Comparison of ENCODE assay signal across 20 cellular contexts in the genomic region with DNA sequence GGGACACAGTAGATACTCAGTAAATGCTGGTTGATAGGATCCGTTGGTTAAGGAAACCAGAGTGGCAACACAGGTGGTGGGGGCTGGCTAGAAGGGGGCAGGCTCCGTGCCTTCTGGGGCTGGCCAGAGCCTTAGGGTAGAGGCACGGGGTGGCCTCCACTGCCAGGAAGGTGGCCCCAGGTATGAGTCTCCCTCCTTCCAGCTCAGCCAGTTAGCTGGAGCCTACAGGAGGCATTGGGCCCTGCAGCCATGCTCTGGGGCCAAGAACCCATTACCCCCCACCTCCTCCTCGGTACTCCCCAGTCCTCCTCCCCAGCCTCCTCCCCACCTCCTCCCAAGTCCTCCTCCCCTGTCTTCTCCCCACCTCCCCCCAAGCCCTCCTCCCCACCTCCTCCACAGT. TPM values are rescaled to one million over a fixed set of nuclear protein-coding genes. Genes with fewer than 3 reads are reported as not detected.
DNase-seq lines count a peak whose midpoint lies in the region; ATAC-seq and TF ChIP-seq lines count a peak whose summit lies in the region.
"Had no signal": no experiment of that assay in that cellular context is flagged by ENCODE, and none has a peak within 500 bp of the region (broad histone marks: within the 10 kb centered on the region; RNA-seq: fewer than 3 reads in every experiment).

No MANE protein-coding gene starts in this region.

- peak; percentile 50 for ATAC-seq in stimulated activated naive CD8-positive, alpha-beta T cell treated with anti-CD3 and anti-CD28 coated beads, Interleukin-15, amount 100 ng/mL, for 72 hours
- no peak for ATAC-seq in stimulated activated naive CD8-positive, alpha-beta T cell treated with anti-CD3 and anti-CD28 coated beads, Interleukin-15, Interleukin-2, amounts not matched to agents 100 U/mL and 50 U/mL, for 24 hours
- ATAC-seq: activated naive CD8-positive, alpha-beta T cell treated with anti-CD3 and anti-CD28 coated beads, Interleukin-2, amount 50 U/mL, for 24 hours had no signal

- no peaks in the 10 kb centered on the region for H3K27me3 ChIP-seq in prostate gland (replicated peaks; ENCODE audit: insufficient read depth)

- no peak overlapping the region for H3K4me3 ChIP-seq in prostate gland

- TF ChIP-seq CTCF in chondrocyte (IDR thresholded peaks at IDR 0.05) = no peak
- TF ChIP-seq CTCF in osteocyte (IDR thresholded peaks at IDR 0.05) = no peak
- TF ChIP-seq CTCF in type B pancreatic cell (conservative IDR thresholded peaks at IDR 0.05) = peak; percentile 19
- TF ChIP-seq CTCF in prostate gland (IDR thresholded peaks at IDR 0.05) = no peak
- TF ChIP-seq CTCF in GM20000 (IDR thresholded peaks at IDR 0.05; ENCODE audit: extremely low read depth, missing control alignments) = no peak

- peaks cover 8% of the 10 kb centered on the region for H3K4me1 Mint-ChIP-seq in stimulated activated naive CD8-positive, alpha-beta T cell treated with anti-CD3 and anti-CD28 coated beads, Interleukin-15, amount 100 ng/mL, for 72 hours
- H3K4me1 Mint-ChIP-seq in chondrocyte (ENCODE audit: low read depth) (peaks cover 87% of the 10 kb centered on the region), osteocyte (ENCODE audit: unreplicated experiment) (peaks cover 85% of the 10 kb centered on the region), type B pancreatic cell (ENCODE audit: unreplicated experiment) (peaks cover 30% of the 10 kb centered on the region)

- TF ChIP-seq POLR2A in prostate gland (IDR thresholded peaks at IDR 0.05) = no peak

- H3K27me3 Mint-ChIP-seq in stimulated activated naive CD8-positive, alpha-beta T cell treated with anti-CD3 and anti-CD28 coated beads, Interleukin-15, amount 100 ng/mL, for 72 hours = no peaks in the 10 kb centered on the region
- no peaks in the 10 kb centered on the region for H3K27me3 Mint-ChIP-seq in chondrocyte (ENCODE audit: low read depth)
- H3K27me3 Mint-ChIP-seq in osteocyte (ENCODE audit: unreplicated experiment) = no peaks in the 10 kb centered on the region
- H3K27me3 Mint-ChIP-seq in type B pancreatic cell = no peaks in the 10 kb centered on the region
- H3K27me3 Mint-ChIP-seq: CD4-positive, alpha-beta T cell; stimulated activated naive CD8-positive, alpha-beta T cell treated with anti-CD3 and anti-CD28 coated beads, Interleukin-15, Interleukin-2, amounts not matched to agents 100 ng/mL and 50 ng/mL, for 24 hours had no signal

- 85% methylated on average over 4 of the region's 4 CpGs for WGBS in prostate gland

- H3K36me3 ChIP-seq in prostate gland = no peaks in the 10 kb centered on the region

- H3K27ac Mint-ChIP-seq in stimulated activated naive CD8-positive, alpha-beta T cell treated with anti-CD3 and anti-CD28 coated beads, Interleukin-15, amount 100 ng/mL, for 72 hours = no peak overlapping the region
- H3K27ac Mint-ChIP-seq in chondrocyte (ENCODE audit: unreplicated experiment) = peak overlapping the region; percentile 76
- peak overlapping the region; percentile 87 for H3K27ac Mint-ChIP-seq in osteocyte (ENCODE audit: unreplicated experiment)
- no peak overlapping the region for H3K27ac Mint-ChIP-seq in type B pancreatic cell
- H3K27ac Mint-ChIP-seq: activated naive CD8-positive, alpha-beta T cell treated with anti-CD3 and anti-CD28 coated beads, Interleukin-2, amount 50 U/mL, for 24 hours; activated T-helper 1 cell treated with anti-CD3 and anti-CD28 coated beads, Interleukin-12 subunit alpha, Interleukin-12 subunit beta, Interleukin-2, Interleukin-4 antibody, amounts not matched to agents 30 ng/mL and 10 ng/mL and 1 ng/mL, durations not matched to agents 14 hours and 24 hours and 36 hours; CD4-positive, alpha-beta T cell had no signal

- DNase-seq in stimulated activated naive CD8-positive, alpha-beta T cell treated with anti-CD3 and anti-CD28 coated beads, Interleukin-15, amount 100 ng/mL, for 72 hours = no peak
- DNase-seq in stimulated activated naive CD8-positive, alpha-beta T cell treated with anti-CD3 and anti-CD28 coated beads, Interleukin-15, Interleukin-2, amounts not matched to agents 100 U/mL and 50 U/mL, for 24 hours = no peak
- DNase-seq in chondrocyte (ENCODE audit: low spot score) (no peak), osteocyte (ENCODE audit: extremely low spot score, unreplicated experiment) (no peak), type B pancreatic cell (ENCODE audit: extremely low spot score, unreplicated experiment) (no peak), NCI-H2107 treated with DMSO at 0.1 percent for 48 hours (lab: John Stamatoyannopoulos, UW; ENCODE audit: unreplicated experiment) (no peak), prostate gland (ENCODE audit: low spot score) (no peak), GM20000 (ENCODE audit: low spot score) (no peak)
- DNase-seq: ACHN; activated CD4-positive, alpha-beta T cell treated with anti-CD3 and anti-CD28 coated beads, Interleukin-2, amount 50 U/mL, for 48 hours; activated naive CD8-positive, alpha-beta T cell treated with anti-CD3 and anti-CD28 coated beads, Interleukin-2, amount 50 U/mL, for 24 hours; CD4-positive, alpha-beta T cell; DMS53; foreskin fibroblast; Karpas-422; NCI-H1417 treated with DMSO at 0.1 percent for 48 hours; NCI-H774; SW 1271 had no signal

- H3K9me3 Mint-ChIP-seq in stimulated activated naive CD8-positive, alpha-beta T cell treated with anti-CD3 and anti-CD28 coated beads, Interleukin-15, amount 100 ng/mL, for 72 hours = no peaks in the 10 kb centered on the region
- no peaks in the 10 kb centered on the region for H3K9me3 Mint-ChIP-seq in chondrocyte (ENCODE audit: low read depth)
- no peaks in the 10 kb centered on the region for H3K9me3 Mint-ChIP-seq in osteocyte (ENCODE audit: unreplicated experiment)
- no peaks in the 10 kb centered on the region for H3K9me3 Mint-ChIP-seq in type B pancreatic cell
- H3K9me3 Mint-ChIP-seq: activated naive CD8-positive, alpha-beta T cell treated with anti-CD3 and anti-CD28 coated beads, Interleukin-2, amount 50 U/mL, for 24 hours; activated T-helper 1 cell treated with anti-CD3 and anti-CD28 coated beads, Interleukin-12 subunit alpha, Interleukin-12 subunit beta, Interleukin-2, Interleukin-4 antibody, amounts not matched to agents 30 ng/mL and 10 ng/mL and 1 ng/mL, durations not matched to agents 14 hours and 24 hours and 36 hours; CD4-positive, alpha-beta T cell; stimulated activated naive CD8-positive, alpha-beta T cell treated with anti-CD3 and anti-CD28 coated beads, Interleukin-15, Interleukin-2, amounts not matched to agents 100 ng/mL and 50 ng/mL, for 24 hours had no signal

- H3K36me3 Mint-ChIP-seq in chondrocyte (ENCODE audit: low read depth) (peaks cover 6% of the 10 kb centered on the region), osteocyte (ENCODE audit: unreplicated experiment) (peaks cover 19% of the 10 kb centered on the region), type B pancreatic cell (peaks cover 9% of the 10 kb centered on the region)

- H3K9me3 ChIP-seq in prostate gland = no peaks in the 10 kb centered on the region

- no peak overlapping the region for H3K4me3 Mint-ChIP-seq in stimulated activated naive CD8-positive, alpha-beta T cell treated with anti-CD3 and anti-CD28 coated beads, Interleukin-15, amount 100 ng/mL, for 72 hours
- H3K4me3 Mint-ChIP-seq in chondrocyte (ENCODE audit: unreplicated experiment) = no peak overlapping the region
- H3K4me3 Mint-ChIP-seq in osteocyte (ENCODE audit: unreplicated experiment) = no peak overlapping the region
- H3K4me3 Mint-ChIP-seq in type B pancreatic cell = no peak overlapping the region
- H3K4me3 Mint-ChIP-seq: activated naive CD8-positive, alpha-beta T cell treated with anti-CD3 and anti-CD28 coated beads, Interleukin-2, amount 50 U/mL, for 24 hours; activated T-helper 1 cell treated with anti-CD3 and anti-CD28 coated beads, Interleukin-12 subunit alpha, Interleukin-12 subunit beta, Interleukin-2, Interleukin-4 antibody, amounts not matched to agents 30 ng/mL and 10 ng/mL and 1 ng/mL, durations not matched to agents 14 hours and 24 hours and 36 hours; CD4-positive, alpha-beta T cell; stimulated activated naive CD8-positive, alpha-beta T cell treated with anti-CD3 and anti-CD28 coated beads, Interleukin-15, Interleukin-2, amounts not matched to agents 100 ng/mL and 50 ng/mL, for 24 hours had no signal

- intact Hi-C loops in prostate gland (cut with DNase I) = no loop called here

- no peaks in the 10 kb centered on the region for H3K4me1 ChIP-seq in prostate gland (replicated peaks)

- no peak overlapping the region for H3K27ac ChIP-seq in prostate gland

RNA-seq across cellular contexts. Expression of a gene that starts 27.7 kb away (rescaled TPM):
- total RNA-seq in chondrocyte = 144 to 193 TPM (median 145 TPM) in 3 replicates
- 239 and 259 TPM in 2 replicates for total RNA-seq in osteocyte
- 46.7 and 58.6 TPM in 2 replicates for total RNA-seq in type B pancreatic cell (ENCODE audit: low replicate concordance)
- 10 to 100 TPM; 47.4 to 47.7 TPM for total RNA-seq in prostate gland

Comparison
In these comparisons a context has a peak if more than half of its experiments do, and no peak if none do; other contexts are left out.
1. H3K27ac Mint-ChIP-seq: peak in chondrocyte (single experiment) and osteocyte (single experiment); none in stimulated activated naive CD8-positive, alpha-beta T cell treated with anti-CD3 and anti-CD28 coated beads, Interleukin-15, amount 100 ng/mL, for 72 hours (0 of 2) and type B pancreatic cell (single experiment).